16 cellular contexts compared by ENCODE assay signal in the genomic region with DNA sequence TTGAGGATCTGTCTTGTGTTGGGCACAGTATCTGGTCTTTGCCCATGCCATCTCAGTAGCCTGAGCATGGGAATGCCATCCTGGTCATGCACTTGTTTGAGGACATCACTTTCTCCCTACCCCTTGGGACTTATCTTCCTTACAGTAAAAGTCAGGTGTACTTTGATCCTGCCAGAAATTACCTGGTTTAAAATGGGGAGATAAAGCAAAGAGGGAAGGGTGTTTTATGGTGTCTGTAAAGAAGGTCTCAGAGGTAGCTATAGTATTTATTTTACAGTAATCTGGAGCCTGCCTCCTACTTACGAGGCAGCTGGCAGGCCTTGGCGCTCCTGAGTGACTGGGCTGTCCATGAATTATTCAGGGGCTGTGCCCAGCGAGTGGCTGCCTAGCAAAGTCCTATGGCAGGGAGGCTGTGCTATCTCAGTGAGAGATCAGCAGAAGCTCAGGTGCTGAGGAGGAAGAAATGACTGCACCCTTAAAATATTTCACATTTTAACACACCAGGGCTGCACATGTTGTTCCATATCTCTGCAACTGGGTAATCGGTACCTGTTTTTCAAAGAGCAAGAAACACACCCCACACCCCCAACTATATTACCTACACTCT.
DNase-seq lines count a peak whose midpoint lies in the region; ATAC-seq and TF ChIP-seq lines count a peak whose summit lies in the region.
"Had no signal": no experiment of that assay in that cellular context is flagged by ENCODE, and none has a peak within 500 bp of the region (broad histone marks: within the 10 kb centered on the region; RNA-seq: fewer than 3 reads in every experiment).

No MANE protein-coding gene starts in this region.

- H3K4me3 ChIP-seq in OCI-LY7 (ENCODE audit: low read depth, low read length, poor library complexity, severe bottlenecking) (no peak overlapping the region), colonic mucosa (no peak overlapping the region), upper lobe of left lung (no peak overlapping the region)
- H3K4me3 ChIP-seq: BLaER1 had no signal

- POLR2A ChIA-PET in OCI-LY7 (lab: Charles Lee), result interaction anchor here (0.9 to 1.4 kb wide), 4 partner anchors 9 to 28 kb away, joined by 3 to 6 read pairs (median 4); no protein-coding TSS in a partner anchor
- POLR2A ChIA-PET in T-cell (lab: Charles Lee), result interaction anchor here in 1 of 2 donors (1.0 kb wide), 1 partner anchor 11 kb away, joined by 4 read pairs; no protein-coding TSS in a partner anchor

- no peaks in the 10 kb centered on the region for H3K27me3 Mint-ChIP-seq in T-cell

- CTCF ChIA-PET in OCI-LY7 (lab: Charles Lee; ENCODE audit: unreplicated experiment), result no interaction called here
- CTCF ChIA-PET in T-cell (lab: Charles Lee), result interaction anchor here in 1 of 2 donors (0.9 kb wide), 1 partner anchor 45 kb away, joined by 3 read pairs; no protein-coding TSS in a partner anchor

- no peak overlapping the region for H3K4me3 Mint-ChIP-seq in T-cell
- H3K4me3 Mint-ChIP-seq: activated naive CD8-positive, alpha-beta T cell treated with anti-CD3 and anti-CD28 coated beads, Interleukin-2, amount 10 ng/mL, durations not matched to agents 7 days and 5 days; activated T-cell treated with anti-CD3 and anti-CD28 coated beads, Interleukin-2, amount 50 U/mL, for 72 hours had no signal

- no peaks in the 10 kb centered on the region for H3K9me3 Mint-ChIP-seq in T-cell

- no peak overlapping the region for H2AFZ ChIP-seq in OCI-LY7 (ENCODE audit: low read length)

- H3K79me2 ChIP-seq in OCI-LY7 (ENCODE audit: insufficient read depth, low read depth, low read length), result no peaks in the 10 kb centered on the region

- no peaks in the 10 kb centered on the region for H3K36me3 ChIP-seq in OCI-LY7 (ENCODE audit: insufficient read depth, low read length)
- H3K36me3 ChIP-seq in colonic mucosa, result no peaks in the 10 kb centered on the region
- no peaks in the 10 kb centered on the region for H3K36me3 ChIP-seq in upper lobe of left lung
- H3K36me3 ChIP-seq: BLaER1 had no signal

- H3K27ac ChIP-seq in OCI-LY7 (ENCODE audit: low read depth, low read length, poor library complexity, severe bottlenecking) (peak overlapping the region; percentile 63), colonic mucosa (peak overlapping the region; percentile 77), upper lobe of left lung (peak overlapping the region; percentile 13 to 68 (median 36))
- H3K27ac ChIP-seq: BLaER1 had no signal

- ATAC-seq in upper lobe of left lung (ENCODE audit: low FRiP score in 2 of 2) (no peak), T-cell (replicated peaks in 1 of 4) (no peak)
- ATAC-seq: activated T-cell treated with anti-CD3 and anti-CD28 coated beads, Interleukin-2, amount 50 U/mL, for 72 hours; Panc1 had no signal

- BruUV-seq in OCI-LY7 (replicated peaks; lab: Mats Ljungman, UMichigan), result no TSS peak

- DNase-seq in OCI-LY7 (ENCODE audit: low spot score) (no peak), colonic mucosa (peak; percentile 83), left kidney (ENCODE audit: low read depth, low spot score) (peak; percentile 62), upper lobe of left lung (no peak), CD1c-positive myeloid dendritic cell (ENCODE audit: extremely low spot score) (no peak), T-cell (no peak)
- no peak for DNase-seq in stimulated activated naive CD4-positive, alpha-beta T cell (lab: John Stamatoyannopoulos, UW)
- DNase-seq: activated CD4-positive, alpha-beta T cell treated with anti-CD3 and anti-CD28 coated beads, Interleukin-2, amount 50 U/mL, for 48 hours; activated naive CD8-positive, alpha-beta T cell treated with anti-CD3 and anti-CD28 coated beads, Interleukin-2, amount 10 ng/mL, durations not matched to agents 7 days and 5 days; activated T-cell treated with anti-CD3 and anti-CD28 coated beads, Interleukin-2, amount 50 U/mL, for 72 hours; DND-41; NCI-H187 treated with DMSO at 0.1 percent for 48 hours; NCI-H510A; right cardiac atrium had no signal

- no peaks in the 10 kb centered on the region for H3K36me3 Mint-ChIP-seq in T-cell

- no peaks in the 10 kb centered on the region for H3K9me3 ChIP-seq in OCI-LY7 (ENCODE audit: low read length)
- no peaks in the 10 kb centered on the region for H3K9me3 ChIP-seq in colonic mucosa
- H3K9me3 ChIP-seq in upper lobe of left lung, result no peaks in the 10 kb centered on the region

- H3K27ac Mint-ChIP-seq in T-cell, result no peak overlapping the region
- H3K27ac Mint-ChIP-seq: activated naive CD8-positive, alpha-beta T cell treated with anti-CD3 and anti-CD28 coated beads, Interleukin-2, amount 10 ng/mL, durations not matched to agents 7 days and 5 days; activated T-cell treated with anti-CD3 and anti-CD28 coated beads, Interleukin-2, amount 50 U/mL, for 72 hours had no signal

- no peak for TF ChIP-seq POLR2A in upper lobe of left lung (IDR thresholded peaks at IDR 0.05)

- H3K9me2 ChIP-seq in OCI-LY7 (ENCODE audit: insufficient read depth, low read length), result no peaks in the 10 kb centered on the region

- peak overlapping the region in 1 of 2 donors; percentile 59 for H3K9ac ChIP-seq in colonic mucosa (ENCODE audit: low read depth in 2 of 2, low read length in 2 of 2)
- H3K9ac ChIP-seq: BLaER1 had no signal

- TF ChIP-seq EP300 in upper lobe of left lung (IDR thresholded peaks at IDR 0.05), result no peak

- intact Hi-C loops in OCI-LY7 (cut with micrococcal nuclease; ENCODE audit: unreplicated experiment) (loop anchor here (2.0 kb wide), 1 partner anchor 85 kb away; no protein-coding TSS in a partner anchor), colonic mucosa (cut with DNase I) (no loop called here)

- H4K20me1 ChIP-seq in OCI-LY7 (ENCODE audit: insufficient read depth, low read length), result no peaks in the 10 kb centered on the region
- H4K20me1 ChIP-seq: BLaER1 had no signal

- H3K4me2 ChIP-seq in OCI-LY7 (ENCODE audit: low read length), result peak overlapping the region; percentile 60; the same call in 1 of the 2 replicates
- H3K4me2 ChIP-seq: BLaER1 had no signal

- peaks cover 11 to 23% (median 13%) of the 10 kb centered on the region in 3 donors for H3K4me1 Mint-ChIP-seq in T-cell

- H3K4me1 ChIP-seq in OCI-LY7 (ENCODE audit: insufficient read depth, low read length, poor library complexity, severe bottlenecking) (peaks cover 36% of the 10 kb centered on the region), colonic mucosa (peaks cover 18% of the 10 kb centered on the region), upper lobe of left lung (peaks cover 50 to 64% (median 61%) of the 10 kb centered on the region in 4 donors)

- 62 to 88% methylated on average over 4 of the region's 4 CpGs for WGBS in upper lobe of left lung, 2 donors

- H3K27me3 ChIP-seq in colonic mucosa (no peaks in the 10 kb centered on the region), upper lobe of left lung (no peaks in the 10 kb centered on the region)
- H3K27me3 ChIP-seq: BLaER1 had no signal

- TF ChIP-seq CTCF in OCI-LY7 (conservative IDR thresholded peaks at IDR 0.05; ENCODE audit: low read length), result no peak
- TF ChIP-seq CTCF in colonic mucosa (IDR thresholded peaks at IDR 0.05), result no peak
- TF ChIP-seq CTCF in upper lobe of left lung (IDR thresholded peaks at IDR 0.05), result no peak

Comparison
In these comparisons a context has a peak if more than half of its experiments do, and no peak if none do; other contexts are left out.
1. DNase-seq: peak in colonic mucosa (single experiment) and left kidney (single experiment); none in OCI-LY7 (single experiment), upper lobe of left lung (0 of 2), stimulated activated naive CD4-positive, alpha-beta T cell (0 of 6), CD1c-positive myeloid dendritic cell (single experiment) and T-cell (0 of 34).
2. Peak in every context shown above with its lines, with median percentiles within 50 percentile points of each other: H3K27ac ChIP-seq.